1 cellular context compared by ENCODE assay signal in the genomic region with DNA sequence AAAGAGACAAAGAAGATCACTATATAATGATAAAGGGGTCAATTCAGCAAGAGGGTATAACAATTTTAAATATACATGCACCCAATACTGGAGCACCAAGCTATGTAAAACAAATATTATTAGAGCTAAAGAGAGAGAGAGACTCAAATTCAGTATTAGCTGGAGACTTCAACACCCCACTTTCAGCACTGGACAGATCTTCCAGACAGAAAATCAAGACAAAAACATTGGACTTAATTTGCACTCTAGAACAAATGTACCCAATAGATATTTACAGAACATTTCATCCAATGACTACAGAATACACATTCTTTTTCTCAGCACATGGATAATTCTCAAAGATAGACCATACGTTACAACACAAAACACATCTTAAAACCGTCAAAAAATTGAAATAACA.
TF ChIP-seq lines count a peak whose summit lies in the region.

No MANE protein-coding gene starts in this region.

TF ChIP-seq in liver, 16 proteins besides CTCF, POLR2A, EP300 and RAD21:
- TF ChIP-seq, protein P1, sequence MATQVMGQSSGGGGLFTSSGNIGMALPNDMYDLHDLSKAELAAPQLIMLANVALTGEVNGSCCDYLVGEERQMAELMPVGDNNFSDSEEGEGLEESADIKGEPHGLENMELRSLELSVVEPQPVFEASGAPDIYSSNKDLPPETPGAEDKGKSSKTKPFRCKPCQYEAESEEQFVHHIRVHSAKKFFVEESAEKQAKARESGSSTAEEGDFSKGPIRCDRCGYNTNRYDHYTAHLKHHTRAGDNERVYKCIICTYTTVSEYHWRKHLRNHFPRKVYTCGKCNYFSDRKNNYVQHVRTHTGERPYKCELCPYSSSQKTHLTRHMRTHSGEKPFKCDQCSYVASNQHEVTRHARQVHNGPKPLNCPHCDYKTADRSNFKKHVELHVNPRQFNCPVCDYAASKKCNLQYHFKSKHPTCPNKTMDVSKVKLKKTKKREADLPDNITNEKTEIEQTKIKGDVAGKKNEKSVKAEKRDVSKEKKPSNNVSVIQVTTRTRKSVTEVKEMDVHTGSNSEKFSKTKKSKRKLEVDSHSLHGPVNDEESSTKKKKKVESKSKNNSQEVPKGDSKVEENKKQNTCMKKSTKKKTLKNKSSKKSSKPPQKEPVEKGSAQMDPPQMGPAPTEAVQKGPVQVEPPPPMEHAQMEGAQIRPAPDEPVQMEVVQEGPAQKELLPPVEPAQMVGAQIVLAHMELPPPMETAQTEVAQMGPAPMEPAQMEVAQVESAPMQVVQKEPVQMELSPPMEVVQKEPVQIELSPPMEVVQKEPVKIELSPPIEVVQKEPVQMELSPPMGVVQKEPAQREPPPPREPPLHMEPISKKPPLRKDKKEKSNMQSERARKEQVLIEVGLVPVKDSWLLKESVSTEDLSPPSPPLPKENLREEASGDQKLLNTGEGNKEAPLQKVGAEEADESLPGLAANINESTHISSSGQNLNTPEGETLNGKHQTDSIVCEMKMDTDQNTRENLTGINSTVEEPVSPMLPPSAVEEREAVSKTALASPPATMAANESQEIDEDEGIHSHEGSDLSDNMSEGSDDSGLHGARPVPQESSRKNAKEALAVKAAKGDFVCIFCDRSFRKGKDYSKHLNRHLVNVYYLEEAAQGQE (IDR thresholded peaks at IDR 0.05): peak; percentile 47
- TF ChIP-seq, protein P2, sequence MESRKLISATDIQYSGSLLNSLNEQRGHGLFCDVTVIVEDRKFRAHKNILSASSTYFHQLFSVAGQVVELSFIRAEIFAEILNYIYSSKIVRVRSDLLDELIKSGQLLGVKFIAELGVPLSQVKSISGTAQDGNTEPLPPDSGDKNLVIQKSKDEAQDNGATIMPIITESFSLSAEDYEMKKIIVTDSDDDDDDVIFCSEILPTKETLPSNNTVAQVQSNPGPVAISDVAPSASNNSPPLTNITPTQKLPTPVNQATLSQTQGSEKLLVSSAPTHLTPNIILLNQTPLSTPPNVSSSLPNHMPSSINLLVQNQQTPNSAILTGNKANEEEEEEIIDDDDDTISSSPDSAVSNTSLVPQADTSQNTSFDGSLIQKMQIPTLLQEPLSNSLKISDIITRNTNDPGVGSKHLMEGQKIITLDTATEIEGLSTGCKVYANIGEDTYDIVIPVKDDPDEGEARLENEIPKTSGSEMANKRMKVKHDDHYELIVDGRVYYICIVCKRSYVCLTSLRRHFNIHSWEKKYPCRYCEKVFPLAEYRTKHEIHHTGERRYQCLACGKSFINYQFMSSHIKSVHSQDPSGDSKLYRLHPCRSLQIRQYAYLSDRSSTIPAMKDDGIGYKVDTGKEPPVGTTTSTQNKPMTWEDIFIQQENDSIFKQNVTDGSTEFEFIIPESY (IDR thresholded peaks at IDR 0.05): no peak
- TF ChIP-seq, protein P3, sequence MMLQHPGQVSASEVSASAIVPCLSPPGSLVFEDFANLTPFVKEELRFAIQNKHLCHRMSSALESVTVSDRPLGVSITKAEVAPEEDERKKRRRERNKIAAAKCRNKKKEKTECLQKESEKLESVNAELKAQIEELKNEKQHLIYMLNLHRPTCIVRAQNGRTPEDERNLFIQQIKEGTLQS (IDR thresholded peaks at IDR 0.05): no peak
TF ChIP-seq in liver: peak in this region for 1.
